ENCODE assay signal across 29 cellular contexts in genomic region chr13:93425411-93425810, GRCh38.
"Had no signal": no experiment of that assay in that cellular context is flagged by ENCODE, and none has a peak within 500 bp of the region (broad histone marks: within the 10 kb centered on the region; RNA-seq: fewer than 3 reads in every experiment).

No MANE protein-coding gene starts in this region.

- DNase-seq: activated CD4-positive, alpha-beta memory T cell treated with anti-CD3 and anti-CD28 coated beads, Interleukin-2, amount 10 ng/mL, durations not matched to agents 7 days and 5 days; activated CD4-positive, alpha-beta T cell treated with anti-CD3 and anti-CD28 coated beads, Interleukin-2, amount 10 ng/mL, durations not matched to agents 24 days and 14 days; activated CD4-positive, CD25-positive, alpha-beta regulatory T cell treated with anti-CD3 and anti-CD28 coated beads, Interleukin-2, amount 50 U/mL, for 72 hours; activated CD8-positive, alpha-beta memory T cell treated with anti-CD3 and anti-CD28 coated beads, Interleukin-2, amount 50 U/mL, for 48 hours; activated gamma-delta T cell treated with Interleukin-2 at 50 U/mL for 16 hours; activated naive CD4-positive, alpha-beta T cell treated with anti-CD3 and anti-CD28 coated beads, Interleukin-2, amount 50 U/mL, for 16 hours; activated T-cell treated with anti-CD3 and anti-CD28 coated beads, Interleukin-2, amount 50 U/mL, for 4 hours; amygdala; effector CD8-positive, alpha-beta T cell; erythroblast; foreskin fibroblast; heart left ventricle; hypothalamus; immature natural killer cell; kidney glomerular epithelial cell; left ventricle myocardium inferior; mesendoderm; natural killer cell; right lobe of liver; small intestine; stimulated activated CD4-positive, alpha-beta T cell treated with anti-CD3 and anti-CD28 coated beads, Interleukin-1b, Interleukin-23, amount 100 ng/mL, for 48 hours; stimulated activated naive B cell treated with anti-CD40 and anti-IgM and Interleukin-4, amounts not matched to agents 10 μg/mL and 1 μg/mL and 100 μg/mL, for 72 hours; stomach; T-helper 17 cell; T1000; transverse colon had no signal

- H3K4me3 ChIP-seq: breast epithelium, heart left ventricle, left ventricle myocardium inferior, lung, right lobe of liver, stomach, transverse colon had no signal

- H3K27ac ChIP-seq: breast epithelium, heart left ventricle, left ventricle myocardium inferior, neutrophil, right lobe of liver, stomach, transverse colon had no signal

- H3K36me3 ChIP-seq: breast epithelium, heart left ventricle, left ventricle myocardium inferior, neutrophil, right lobe of liver, stomach, transverse colon had no signal

- H3K9me3 ChIP-seq: breast epithelium, neutrophil, right lobe of liver, transverse colon had no signal

- H3K4me1 ChIP-seq: breast epithelium, heart left ventricle, left ventricle myocardium inferior, right lobe of liver, stomach, transverse colon had no signal

- H3K27me3 ChIP-seq: breast epithelium, heart left ventricle, neutrophil, right lobe of liver, stomach, transverse colon had no signal
